ENCODE assay signal across 1 cellular context in the genomic region with DNA sequence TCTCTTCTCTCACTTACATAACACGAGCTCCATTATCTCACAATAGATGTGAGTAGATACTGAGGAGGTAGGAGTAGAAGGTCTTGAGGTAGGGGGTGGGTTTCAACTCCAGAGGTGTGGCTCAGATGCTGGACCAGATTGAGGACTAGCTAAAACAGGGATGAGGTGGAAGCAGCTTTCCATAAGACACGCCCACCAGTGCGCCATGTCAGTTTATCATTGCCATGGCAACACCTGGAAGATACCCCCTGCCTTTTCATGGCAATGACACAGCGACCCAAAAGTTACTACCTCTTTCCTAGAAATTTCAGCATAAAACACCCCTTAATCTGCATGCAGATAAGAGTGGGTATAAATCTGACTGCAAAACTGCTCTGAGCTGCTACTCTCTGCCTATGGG.
TF ChIP-seq lines count a peak whose summit lies in the region.

No MANE protein-coding gene starts in this region.

TF ChIP-seq in HEK293, 187 proteins besides CTCF, POLR2A, EP300 and RAD21 (continued from another document):
- TF ChIP-seq, protein P1, sequence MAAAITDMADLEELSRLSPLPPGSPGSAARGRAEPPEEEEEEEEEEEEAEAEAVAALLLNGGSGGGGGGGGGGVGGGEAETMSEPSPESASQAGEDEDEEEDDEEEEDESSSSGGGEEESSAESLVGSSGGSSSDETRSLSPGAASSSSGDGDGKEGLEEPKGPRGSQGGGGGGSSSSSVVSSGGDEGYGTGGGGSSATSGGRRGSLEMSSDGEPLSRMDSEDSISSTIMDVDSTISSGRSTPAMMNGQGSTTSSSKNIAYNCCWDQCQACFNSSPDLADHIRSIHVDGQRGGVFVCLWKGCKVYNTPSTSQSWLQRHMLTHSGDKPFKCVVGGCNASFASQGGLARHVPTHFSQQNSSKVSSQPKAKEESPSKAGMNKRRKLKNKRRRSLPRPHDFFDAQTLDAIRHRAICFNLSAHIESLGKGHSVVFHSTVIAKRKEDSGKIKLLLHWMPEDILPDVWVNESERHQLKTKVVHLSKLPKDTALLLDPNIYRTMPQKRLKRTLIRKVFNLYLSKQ (tag by site-specific recombination; IDR thresholded peaks at IDR 0.05; ENCODE audit: borderline replicate concordance) = no peak
